2 cellular contexts compared by ENCODE assay signal in the genomic region with DNA sequence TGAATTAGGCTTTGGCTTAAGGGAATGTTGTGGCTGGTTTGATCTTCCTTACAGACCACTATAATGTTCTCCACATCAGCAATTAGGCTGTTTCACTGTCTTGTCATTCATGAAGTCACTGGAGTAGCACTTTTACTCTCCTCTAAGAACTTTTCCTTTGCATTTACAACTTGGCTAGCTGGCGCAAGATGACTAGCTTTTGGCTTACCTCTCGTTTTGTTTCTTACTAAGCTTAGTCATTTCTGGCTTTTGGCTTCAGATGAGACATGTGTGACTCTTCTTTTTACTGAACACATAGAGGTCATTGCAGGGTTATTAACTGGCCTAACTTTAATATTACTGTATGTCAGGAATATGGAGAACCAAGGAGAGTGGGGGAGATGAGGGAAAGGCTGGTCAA.
TF ChIP-seq lines count a peak whose summit lies in the region.

No MANE protein-coding gene starts in this region.

TF ChIP-seq in GM12878, 131 proteins besides CTCF, POLR2A, EP300 and RAD21 (continued from another document):
- TF ChIP-seq IRF4 (IDR thresholded peaks at IDR 0.05; ENCODE audit: low read depth, low read length) (0 out of 2 replicates have a peak, but pooled peaks have one; percentile 36), MYC (IDR thresholded peaks at IDR 0.05; ENCODE audit: insufficient read depth, insufficient read length, insufficient replicate concordance, low read length, severe bottlenecking) (no peak)

TF ChIP-seq in HepG2, 621 proteins besides CTCF, POLR2A, EP300 and RAD21 (continued from another document):
- TF ChIP-seq, protein P1, sequence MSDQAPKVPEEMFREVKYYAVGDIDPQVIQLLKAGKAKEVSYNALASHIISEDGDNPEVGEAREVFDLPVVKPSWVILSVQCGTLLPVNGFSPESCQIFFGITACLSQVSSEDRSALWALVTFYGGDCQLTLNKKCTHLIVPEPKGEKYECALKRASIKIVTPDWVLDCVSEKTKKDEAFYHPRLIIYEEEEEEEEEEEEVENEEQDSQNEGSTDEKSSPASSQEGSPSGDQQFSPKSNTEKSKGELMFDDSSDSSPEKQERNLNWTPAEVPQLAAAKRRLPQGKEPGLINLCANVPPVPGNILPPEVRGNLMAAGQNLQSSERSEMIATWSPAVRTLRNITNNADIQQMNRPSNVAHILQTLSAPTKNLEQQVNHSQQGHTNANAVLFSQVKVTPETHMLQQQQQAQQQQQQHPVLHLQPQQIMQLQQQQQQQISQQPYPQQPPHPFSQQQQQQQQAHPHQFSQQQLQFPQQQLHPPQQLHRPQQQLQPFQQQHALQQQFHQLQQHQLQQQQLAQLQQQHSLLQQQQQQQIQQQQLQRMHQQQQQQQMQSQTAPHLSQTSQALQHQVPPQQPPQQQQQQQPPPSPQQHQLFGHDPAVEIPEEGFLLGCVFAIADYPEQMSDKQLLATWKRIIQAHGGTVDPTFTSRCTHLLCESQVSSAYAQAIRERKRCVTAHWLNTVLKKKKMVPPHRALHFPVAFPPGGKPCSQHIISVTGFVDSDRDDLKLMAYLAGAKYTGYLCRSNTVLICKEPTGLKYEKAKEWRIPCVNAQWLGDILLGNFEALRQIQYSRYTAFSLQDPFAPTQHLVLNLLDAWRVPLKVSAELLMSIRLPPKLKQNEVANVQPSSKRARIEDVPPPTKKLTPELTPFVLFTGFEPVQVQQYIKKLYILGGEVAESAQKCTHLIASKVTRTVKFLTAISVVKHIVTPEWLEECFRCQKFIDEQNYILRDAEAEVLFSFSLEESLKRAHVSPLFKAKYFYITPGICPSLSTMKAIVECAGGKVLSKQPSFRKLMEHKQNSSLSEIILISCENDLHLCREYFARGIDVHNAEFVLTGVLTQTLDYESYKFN (CRISPR knock-in tag; conservative IDR thresholded peaks at IDR 0.05), result no peak
- no peak for TF ChIP-seq SRSF9 (IDR thresholded peaks at IDR 0.05; ENCODE audit: borderline replicate concordance, insufficient read depth, low read depth, low read length, poor library complexity, severe bottlenecking)
- no peak for TF ChIP-seq ZBTB20 (CRISPR knock-in tag; IDR thresholded peaks at IDR 0.05; ENCODE audit: borderline replicate concordance, low read depth)
- TF ChIP-seq, protein P2, sequence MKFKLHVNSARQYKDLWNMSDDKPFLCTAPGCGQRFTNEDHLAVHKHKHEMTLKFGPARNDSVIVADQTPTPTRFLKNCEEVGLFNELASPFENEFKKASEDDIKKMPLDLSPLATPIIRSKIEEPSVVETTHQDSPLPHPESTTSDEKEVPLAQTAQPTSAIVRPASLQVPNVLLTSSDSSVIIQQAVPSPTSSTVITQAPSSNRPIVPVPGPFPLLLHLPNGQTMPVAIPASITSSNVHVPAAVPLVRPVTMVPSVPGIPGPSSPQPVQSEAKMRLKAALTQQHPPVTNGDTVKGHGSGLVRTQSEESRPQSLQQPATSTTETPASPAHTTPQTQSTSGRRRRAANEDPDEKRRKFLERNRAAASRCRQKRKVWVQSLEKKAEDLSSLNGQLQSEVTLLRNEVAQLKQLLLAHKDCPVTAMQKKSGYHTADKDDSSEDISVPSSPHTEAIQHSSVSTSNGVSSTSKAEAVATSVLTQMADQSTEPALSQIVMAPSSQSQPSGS (CRISPR knock-in tag; IDR thresholded peaks at IDR 0.05), result no peak
- no peak for TF ChIP-seq ELF1 (CRISPR knock-in tag; IDR thresholded peaks at IDR 0.05)
- TF ChIP-seq ZNF616 (CRISPR knock-in tag; IDR thresholded peaks at IDR 0.05; ENCODE audit: low read depth), result no peak
- TF ChIP-seq ZNF136 (CRISPR knock-in tag; IDR thresholded peaks at IDR 0.05; ENCODE audit: low read depth), result no peak
- TF ChIP-seq NR2C2 (CRISPR knock-in tag; IDR thresholded peaks at IDR 0.05; ENCODE audit: borderline replicate concordance), result no peak
- TF ChIP-seq ZNF713 (CRISPR knock-in tag; IDR thresholded peaks at IDR 0.05), result no peak
- no peak for TF ChIP-seq SIN3B (IDR thresholded peaks at IDR 0.05; ENCODE audit: low read length)
- TF ChIP-seq ZFYVE20 (CRISPR knock-in tag; IDR thresholded peaks at IDR 0.05; ENCODE audit: borderline replicate concordance, low read depth), result no peak
- no peak for TF ChIP-seq ZSCAN30 (CRISPR knock-in tag; IDR thresholded peaks at IDR 0.05)
- TF ChIP-seq, protein P3, sequence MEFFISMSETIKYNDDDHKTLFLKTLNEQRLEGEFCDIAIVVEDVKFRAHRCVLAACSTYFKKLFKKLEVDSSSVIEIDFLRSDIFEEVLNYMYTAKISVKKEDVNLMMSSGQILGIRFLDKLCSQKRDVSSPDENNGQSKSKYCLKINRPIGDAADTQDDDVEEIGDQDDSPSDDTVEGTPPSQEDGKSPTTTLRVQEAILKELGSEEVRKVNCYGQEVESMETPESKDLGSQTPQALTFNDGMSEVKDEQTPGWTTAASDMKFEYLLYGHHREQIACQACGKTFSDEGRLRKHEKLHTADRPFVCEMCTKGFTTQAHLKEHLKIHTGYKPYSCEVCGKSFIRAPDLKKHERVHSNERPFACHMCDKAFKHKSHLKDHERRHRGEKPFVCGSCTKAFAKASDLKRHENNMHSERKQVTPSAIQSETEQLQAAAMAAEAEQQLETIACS (CRISPR knock-in tag; IDR thresholded peaks at IDR 0.05), result no peak
- TF ChIP-seq CCAR2 (optimal IDR thresholded peaks at IDR 0.05; ENCODE audit: low read depth, low read length), result no peak
- TF ChIP-seq, protein P4, sequence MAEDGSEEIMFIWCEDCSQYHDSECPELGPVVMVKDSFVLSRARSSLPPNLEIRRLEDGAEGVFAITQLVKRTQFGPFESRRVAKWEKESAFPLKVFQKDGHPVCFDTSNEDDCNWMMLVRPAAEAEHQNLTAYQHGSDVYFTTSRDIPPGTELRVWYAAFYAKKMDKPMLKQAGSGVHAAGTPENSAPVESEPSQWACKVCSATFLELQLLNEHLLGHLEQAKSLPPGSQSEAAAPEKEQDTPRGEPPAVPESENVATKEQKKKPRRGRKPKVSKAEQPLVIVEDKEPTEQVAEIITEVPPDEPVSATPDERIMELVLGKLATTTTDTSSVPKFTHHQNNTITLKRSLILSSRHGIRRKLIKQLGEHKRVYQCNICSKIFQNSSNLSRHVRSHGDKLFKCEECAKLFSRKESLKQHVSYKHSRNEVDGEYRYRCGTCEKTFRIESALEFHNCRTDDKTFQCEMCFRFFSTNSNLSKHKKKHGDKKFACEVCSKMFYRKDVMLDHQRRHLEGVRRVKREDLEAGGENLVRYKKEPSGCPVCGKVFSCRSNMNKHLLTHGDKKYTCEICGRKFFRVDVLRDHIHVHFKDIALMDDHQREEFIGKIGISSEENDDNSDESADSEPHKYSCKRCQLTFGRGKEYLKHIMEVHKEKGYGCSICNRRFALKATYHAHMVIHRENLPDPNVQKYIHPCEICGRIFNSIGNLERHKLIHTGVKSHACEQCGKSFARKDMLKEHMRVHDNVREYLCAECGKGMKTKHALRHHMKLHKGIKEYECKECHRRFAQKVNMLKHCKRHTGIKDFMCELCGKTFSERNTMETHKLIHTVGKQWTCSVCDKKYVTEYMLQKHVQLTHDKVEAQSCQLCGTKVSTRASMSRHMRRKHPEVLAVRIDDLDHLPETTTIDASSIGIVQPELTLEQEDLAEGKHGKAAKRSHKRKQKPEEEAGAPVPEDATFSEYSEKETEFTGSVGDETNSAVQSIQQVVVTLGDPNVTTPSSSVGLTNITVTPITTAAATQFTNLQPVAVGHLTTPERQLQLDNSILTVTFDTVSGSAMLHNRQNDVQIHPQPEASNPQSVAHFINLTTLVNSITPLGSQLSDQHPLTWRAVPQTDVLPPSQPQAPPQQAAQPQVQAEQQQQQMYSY (CRISPR knock-in tag; IDR thresholded peaks at IDR 0.05), result no peak
- TF ChIP-seq ZFP90 (CRISPR knock-in tag; IDR thresholded peaks at IDR 0.05; ENCODE audit: borderline replicate concordance), result no peak
- no peak for TF ChIP-seq PHF21A (CRISPR knock-in tag; IDR thresholded peaks at IDR 0.05)
- TF ChIP-seq, protein P5, sequence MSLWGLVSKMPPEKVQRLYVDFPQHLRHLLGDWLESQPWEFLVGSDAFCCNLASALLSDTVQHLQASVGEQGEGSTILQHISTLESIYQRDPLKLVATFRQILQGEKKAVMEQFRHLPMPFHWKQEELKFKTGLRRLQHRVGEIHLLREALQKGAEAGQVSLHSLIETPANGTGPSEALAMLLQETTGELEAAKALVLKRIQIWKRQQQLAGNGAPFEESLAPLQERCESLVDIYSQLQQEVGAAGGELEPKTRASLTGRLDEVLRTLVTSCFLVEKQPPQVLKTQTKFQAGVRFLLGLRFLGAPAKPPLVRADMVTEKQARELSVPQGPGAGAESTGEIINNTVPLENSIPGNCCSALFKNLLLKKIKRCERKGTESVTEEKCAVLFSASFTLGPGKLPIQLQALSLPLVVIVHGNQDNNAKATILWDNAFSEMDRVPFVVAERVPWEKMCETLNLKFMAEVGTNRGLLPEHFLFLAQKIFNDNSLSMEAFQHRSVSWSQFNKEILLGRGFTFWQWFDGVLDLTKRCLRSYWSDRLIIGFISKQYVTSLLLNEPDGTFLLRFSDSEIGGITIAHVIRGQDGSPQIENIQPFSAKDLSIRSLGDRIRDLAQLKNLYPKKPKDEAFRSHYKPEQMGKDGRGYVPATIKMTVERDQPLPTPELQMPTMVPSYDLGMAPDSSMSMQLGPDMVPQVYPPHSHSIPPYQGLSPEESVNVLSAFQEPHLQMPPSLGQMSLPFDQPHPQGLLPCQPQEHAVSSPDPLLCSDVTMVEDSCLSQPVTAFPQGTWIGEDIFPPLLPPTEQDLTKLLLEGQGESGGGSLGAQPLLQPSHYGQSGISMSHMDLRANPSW (CRISPR knock-in tag; IDR thresholded peaks at IDR 0.05; ENCODE audit: borderline replicate concordance), result no peak
